8 cellular contexts compared by ENCODE assay signal in genomic region chr10:12902135-12902572, GRCh38.
DNase-seq lines count a peak whose midpoint lies in the region; ATAC-seq, FAIRE-seq and TF ChIP-seq lines count a peak whose summit lies in the region.

No MANE protein-coding gene starts in this region.

- H3K4me1 ChIP-seq in H1 (replicated peaks in 1 of 4; ENCODE audit: control insufficient read depth in 3 of 4, insufficient read depth in 4 of 4, low read length in 3 of 4) (peaks cover 0 to 8% (median 2%) of the 10 kb centered on the region in 4 experiments; a peak in 4 of 7 replicates), tibial nerve (peaks cover 0 to 27% (median 0%) of the 10 kb centered on the region in 4 donors)

- peak; percentile 76 for TF ChIP-seq CTCF in 22Rv1 (IDR thresholded peaks at IDR 0.05)
- TF ChIP-seq CTCF in H1 (IDR thresholded peaks at IDR 0.05; ENCODE audit: control extremely low read depth in 1 of 3, insufficient read depth in 1 of 3, low read depth in 1 of 3, low read length in 3 of 3), result peak; percentile 40 to 83 (median 71)
- peak; percentile 46 to 65 (median 60) for TF ChIP-seq CTCF in tibial nerve (IDR thresholded peaks at IDR 0.05)

- no peak overlapping the region for H2BK120ac ChIP-seq in H1 (replicated peaks; ENCODE audit: low read depth, low read length)

- no peak overlapping the region for H3K27ac Mint-ChIP-seq in naive B cell

- H4K91ac ChIP-seq in H1 (replicated peaks; ENCODE audit: insufficient read length, low read length), result no peak overlapping the region

- no peaks in the 10 kb centered on the region for H3K79me2 ChIP-seq in H1 (ENCODE audit: control insufficient read depth in 1 of 2, insufficient read depth in 2 of 2, low read length in 2 of 2)

- no peak overlapping the region for H3K4me3 Mint-ChIP-seq in naive B cell

- TF ChIP-seq POLR2A in H1 (IDR thresholded peaks at IDR 0.05; ENCODE audit: control extremely low read depth in 1 of 2, low read depth in 2 of 2, low read length in 2 of 2), result no peak
- no peak for TF ChIP-seq POLR2A in tibial nerve (IDR thresholded peaks at IDR 0.05)

- H3K9me3 Mint-ChIP-seq in naive B cell, result no peaks in the 10 kb centered on the region

- POLR2A ChIA-PET in H1 (lab: Charles Lee; ENCODE audit: partially characterized antibody), result no interaction called here

- no peak overlapping the region for H2BK12ac ChIP-seq in H1 (ENCODE audit: low read depth, low read length)

- H2BK15ac ChIP-seq in H1 (ENCODE audit: low read length), result peak overlapping the region; percentile 4; the same call in 1 of the 2 replicates

- no peak overlapping the region for H2AK5ac ChIP-seq in H1 (ENCODE audit: low read depth, low read length)

- peaks cover 11 to 29% (median 27%) of the 10 kb centered on the region in 3 donors for H3K27me3 Mint-ChIP-seq in naive B cell

- peak; percentile 84 for FAIRE-seq in H1 (lab: Jason Lieb, UNC)

- peak; percentile 80 to 88 for TF ChIP-seq RAD21 in H1 (IDR thresholded peaks at IDR 0.05 in 1 of 2, conservative IDR thresholded peaks at IDR 0.05 in 1 of 2; ENCODE audit: low read depth in 2 of 2, low read length in 2 of 2)

- 51% methylated on average over 2 of the region's 2 CpGs; no CpG with 5 or more reads in 1 of the 2 experiments for WGBS in H1 (ENCODE audit: extremely low coverage in 1 of 2, insufficient coverage in 1 of 2, insufficient read length in 1 of 2, insufficient replicate concordance in 2 of 2, low coverage in 1 of 2, low lambda C conversion rate in 2 of 2, missing lambda C conversion rate in 1 of 2), 2 experiments
- 5 to 9% methylated on average over 2 of the region's 2 CpGs for WGBS in tibial nerve, 2 donors

- no peak overlapping the region for H3K23ac ChIP-seq in H1 (ENCODE audit: insufficient read length)

- H3K23me2 ChIP-seq in H1 (ENCODE audit: low read depth, low read length), result no peaks in the 10 kb centered on the region

- no peak overlapping the region for H3K56ac ChIP-seq in H1 (replicated peaks; ENCODE audit: insufficient read length, low read depth, low read length)

- CTCF ChIA-PET in H1 (lab: Charles Lee; ENCODE audit: partially characterized antibody), result interaction anchor here (0.6 to 6.2 kb wide), 62 partner anchors 8 to 722 kb away, joined by 3 to 43 read pairs (median 4); no protein-coding TSS in a partner anchor

- H3K14ac ChIP-seq in H1 (ENCODE audit: insufficient read length), result no peak overlapping the region

- H2BK5ac ChIP-seq in H1 (ENCODE audit: low read depth, low read length), result no peak overlapping the region

- H3K9ac ChIP-seq in H1 (replicated peaks in 1 of 4; ENCODE audit: extremely low read depth in 1 of 4, low read depth in 3 of 4, low read length in 3 of 4), result no peak overlapping the region

- no peaks in the 10 kb centered on the region for H3K79me1 ChIP-seq in H1 (ENCODE audit: low read depth, low read length)

- H3K27me3 ChIP-seq in H1 (replicated peaks in 1 of 4; ENCODE audit: control insufficient read depth in 3 of 4, extremely low read depth in 1 of 4, insufficient read depth in 3 of 4, low read length in 3 of 4) (no peaks in the 10 kb centered on the region), tibial nerve (no peaks in the 10 kb centered on the region)

- H3K36me3 ChIP-seq in H1 (ENCODE audit: control insufficient read depth in 2 of 4, insufficient read depth in 4 of 4, low read length in 3 of 4) (no peaks in the 10 kb centered on the region; a peak in 1 of 8 replicates), tibial nerve (peaks cover 0 to 9% (median 0%) of the 10 kb centered on the region in 3 donors)

- ATAC-seq in naive B cell (ENCODE audit: low read depth in 2 of 2), result peak in 1 of 2 donors; percentile 39
- no peak for ATAC-seq in GM18520 (IDR thresholded peaks at IDR 0.05; ENCODE audit: unreplicated experiment)

- TF ChIP-seq EP300 in H1 (IDR thresholded peaks at IDR 0.05; ENCODE audit: borderline replicate concordance in 1 of 2, low read depth in 2 of 2, low read length in 2 of 2) (no peak), tibial nerve (IDR thresholded peaks at IDR 0.05) (no peak)

- H2AFZ ChIP-seq in H1 (ENCODE audit: low read length), result no peak overlapping the region

- H4K5ac ChIP-seq in H1 (ENCODE audit: insufficient read length, low read depth, low read length), result no peak overlapping the region

- H4K20me1 ChIP-seq in H1 (replicated peaks in 1 of 2; ENCODE audit: control insufficient read depth in 1 of 2, insufficient read depth in 2 of 2, low read length in 2 of 2), result no peaks in the 10 kb centered on the region

- H3K18ac ChIP-seq in H1 (ENCODE audit: extremely low read depth, low read length), result no peak overlapping the region

- no peak overlapping the region for H4K8ac ChIP-seq in H1 (ENCODE audit: extremely low read depth, insufficient read depth, low read length)

- H3K36me3 Mint-ChIP-seq in naive B cell, result no peaks in the 10 kb centered on the region

- peaks cover 0 to 5% (median 0%) of the 10 kb centered on the region in 3 donors for H3K4me1 Mint-ChIP-seq in naive B cell

- no peaks in the 10 kb centered on the region for H3K9me3 ChIP-seq in H1 (ENCODE audit: insufficient read depth in 2 of 2, low read depth in 1 of 2, low read length in 1 of 2)
- H3K9me3 ChIP-seq in tibial nerve, result no peaks in the 10 kb centered on the region

- no peak overlapping the region for H3K4me3 ChIP-seq in H1 (ENCODE audit: extremely low read depth in 1 of 4, insufficient read depth in 2 of 4, low read depth in 3 of 4, low read length in 4 of 4)
- H3K4me3 ChIP-seq in tibial nerve, result no peak overlapping the region

- DNase-seq in GM03348 (ENCODE audit: low spot score) (peak; percentile 82), NCI-H1694 (lab: John Stamatoyannopoulos, UW) (peak; percentile 51), H1 (ENCODE audit: low read depth in 1 of 2, low spot score in 2 of 2) (peak; percentile 25 to 84), naive B cell (peak; percentile 49), tibial nerve (ENCODE audit: low spot score in 2 of 2) (peak in 1 of 2 donors; percentile 82)
- peak; percentile 64 for DNase-seq in activated CD4-positive, alpha-beta T cell treated with anti-CD3 and anti-CD28 coated beads for 48 hours

- no peak overlapping the region for H2BK20ac ChIP-seq in H1 (ENCODE audit: low read length)

- no peak overlapping the region for H3K4me2 ChIP-seq in H1 (ENCODE audit: insufficient read depth in 1 of 2, low read depth in 2 of 2, low read length in 2 of 2)

- H3K27ac ChIP-seq in 22Rv1 (no peak overlapping the region), H1 (ENCODE audit: low read depth, low read length) (no peak overlapping the region), tibial nerve (no peak overlapping the region)

- no peak overlapping the region for H3K4ac ChIP-seq in H1 (replicated peaks; ENCODE audit: insufficient read length, low read depth, low read length)

TF ChIP-seq in H1, 55 proteins besides CTCF, POLR2A, EP300 and RAD21:
- TF ChIP-seq CTBP2 (IDR thresholded peaks at IDR 0.05; ENCODE audit: borderline replicate concordance, insufficient read depth, insufficient read length, low read length) (no peak), SRF (IDR thresholded peaks at IDR 0.05; ENCODE audit: low read depth, low read length) (peak; percentile 43; the same call in 1 of the 2 replicates), TEAD4 (IDR thresholded peaks at IDR 0.05; ENCODE audit: low read depth, low read length) (0 out of 2 replicates have a peak, but pooled peaks have one; percentile 7)
